In genomic region chr7:158976468-158976848, GRCh38 we compare ENCODE assay signal across 8 cellular contexts.
DNase-seq lines count a peak whose midpoint lies in the region; ATAC-seq and TF ChIP-seq lines count a peak whose summit lies in the region.

No MANE protein-coding gene starts in this region.

- H3K9me3 ChIP-seq in skeletal muscle satellite cell (replicated peaks; ENCODE audit: low read length) = peaks cover 5% of the 10 kb centered on the region

- H3K36me3 ChIP-seq in skeletal muscle satellite cell (ENCODE audit: insufficient read depth, low read length) = no peaks in the 10 kb centered on the region

- no peaks in the 10 kb centered on the region for H3K27me3 ChIP-seq in skeletal muscle satellite cell (ENCODE audit: control insufficient read depth, insufficient read depth, low read length)

- peak overlapping the region; percentile 47 for H3K4me3 ChIP-seq in fibroblast of pulmonary artery (replicated peaks; ENCODE audit: low read depth, low read length)
- peak overlapping the region; percentile 67 for H3K4me3 ChIP-seq in skeletal muscle satellite cell (ENCODE audit: low read length)

- no peak overlapping the region for H3K9ac ChIP-seq in skeletal muscle satellite cell (ENCODE audit: low read depth, low read length)

- DNase-seq in RPMI7951 (ENCODE audit: low read depth) = peak; percentile 15
- DNase-seq in fibroblast of pulmonary artery (ENCODE audit: low read depth) = no peak
- no peak for DNase-seq in RPMI8226
- no peak for DNase-seq in GM03348 (ENCODE audit: low spot score)
- no peak for DNase-seq in left colon

- intact Hi-C loops in left colon (cut with DNase I, micrococcal nuclease) = loop anchor here (2.0 to 10.0 kb wide), 3 partner anchors 92 to 282 kb away; no protein-coding TSS in a partner anchor

- ATAC-seq in GM18511 (IDR thresholded peaks at IDR 0.05; ENCODE audit: unreplicated experiment) (peak; percentile 69), HG02642 (IDR thresholded peaks at IDR 0.05; ENCODE audit: poor library complexity, unreplicated experiment) (peak; percentile 37), left colon (no peak)

- H3K4me2 ChIP-seq in skeletal muscle satellite cell (ENCODE audit: low read length) = peak overlapping the region; percentile 78

- no peak for TF ChIP-seq CTCF in fibroblast of pulmonary artery (IDR thresholded peaks at IDR 0.05; ENCODE audit: low read length, missing control alignments)

- peaks cover 5% of the 10 kb centered on the region for H3K4me1 ChIP-seq in skeletal muscle satellite cell (ENCODE audit: control insufficient read depth, insufficient read depth, low read length)
